8 cellular contexts compared by ENCODE assay signal in the genomic region with DNA sequence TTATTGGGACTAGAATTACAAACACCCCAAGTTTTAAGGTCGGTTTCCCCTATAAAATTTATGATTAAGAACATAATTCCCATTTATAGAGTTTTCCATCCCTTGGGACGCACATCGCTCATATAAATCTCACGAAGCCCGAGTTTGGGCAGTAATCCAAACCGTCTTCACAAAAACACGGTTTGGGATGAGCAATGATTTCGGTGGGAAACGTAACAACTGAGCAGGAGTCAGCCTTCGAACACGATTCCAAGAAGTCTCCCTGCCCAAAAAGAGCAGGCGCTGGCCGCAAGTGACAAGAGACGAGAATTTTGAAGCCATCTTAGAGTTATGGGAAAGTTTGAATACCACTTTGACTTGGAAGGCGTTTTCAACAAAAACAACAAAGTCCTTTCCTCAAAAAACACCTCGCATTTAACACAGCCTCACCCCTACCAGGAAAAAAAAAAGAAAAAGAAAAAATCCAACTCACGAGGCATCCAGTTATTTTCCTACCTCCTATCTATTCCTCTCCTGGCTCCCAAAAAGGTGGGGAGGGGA. TPM values are rescaled to one million over a fixed set of nuclear protein-coding genes. Genes with fewer than 3 reads are reported as not detected.
A peak's percentile ranks its signal among the peaks of the same experiment; 100 is the strongest.
DNase-seq lines count a peak whose midpoint lies in the region; ATAC-seq, FAIRE-seq and TF ChIP-seq lines count a peak whose summit lies in the region.

No MANE protein-coding gene starts in this region.

- peaks cover 10 to 17% of the 10 kb centered on the region in 2 experiments for H3K4me1 ChIP-seq in K562 (replicated peaks in 1 of 2; ENCODE audit: control insufficient read depth in 2 of 2, insufficient read depth in 2 of 2, low read length in 2 of 2)
- H3K4me1 ChIP-seq in left lung: peaks cover 0 to 37% of the 10 kb centered on the region in 2 donors
- H3K4me1 ChIP-seq in testis: peaks cover 22% of the 10 kb centered on the region

- TF ChIP-seq CTCF in AG10803 (conservative IDR thresholded peaks at IDR 0.05; ENCODE audit: low read length) (no peak), K562 (IDR thresholded peaks at IDR 0.05 in 2 of 3, conservative IDR thresholded peaks at IDR 0.05 in 1 of 3; ENCODE audit: insufficient read depth in 2 of 3, low read depth in 1 of 3, low read length in 3 of 3) (no peak), left lung (IDR thresholded peaks at IDR 0.05) (no peak), testis (IDR thresholded peaks at IDR 0.05) (no peak)

- TF ChIP-seq POLR2A in K562 (conservative IDR thresholded peaks at IDR 0.05): no peak
- no peak for TF ChIP-seq POLR2A in testis (IDR thresholded peaks at IDR 0.05)

- POLR2A ChIA-PET in K562 (lab: Yijun Ruan, JAX): no interaction called here

- no peak for ATAC-seq in K562
- no peak for ATAC-seq in left lung
- ATAC-seq in GM19455 (IDR thresholded peaks at IDR 0.05; ENCODE audit: unreplicated experiment): no peak
- no peak for ATAC-seq in HG02798 (IDR thresholded peaks at IDR 0.05; ENCODE audit: poor library complexity, unreplicated experiment)

- in situ Hi-C loops in K562 (cut with MboI): no loop called here

- peak; percentile 44 for FAIRE-seq in K562 (lab: Jason Lieb, UNC)

- H3K27ac ChIP-seq in K562 (ENCODE audit: extremely low read depth, low read depth, low read length): peak overlapping the region; percentile 85
- H3K27ac ChIP-seq in left lung: peak overlapping the region; percentile 90
- H3K27ac ChIP-seq in testis: peak overlapping the region; percentile 84 to 97

- intact Hi-C loops in K562 (cut with micrococcal nuclease): no loop called here
- intact Hi-C loops in left lung (cut with DNase I): no loop called here
- intact Hi-C loops in testis (cut with DNase I; ENCODE audit: low total_unique reads): no loop called here

- peak overlapping the region; percentile 77 for H3K4me2 ChIP-seq in K562 (ENCODE audit: insufficient read depth, low read length)

- peaks cover 41% of the 10 kb centered on the region for H3K79me2 ChIP-seq in K562 (ENCODE audit: control insufficient read depth, insufficient read depth, low read length)

- CTCF ChIA-PET in K562 (lab: Yijun Ruan, JAX; ENCODE audit: low intra/inter-chr PET ratio): no interaction called here

- H2AFZ ChIP-seq in K562 (ENCODE audit: low read depth, low read length): peak overlapping the region; percentile 77

- no peak for TF ChIP-seq RAD21 in K562 (CRISPR knock-in tag; conservative IDR thresholded peaks at IDR 0.05 in 1 of 2, IDR thresholded peaks at IDR 0.05 in 1 of 2)

- 11% methylated on average over 16 of the region's 17 CpGs for WGBS in K562 (ENCODE audit: insufficient coverage, low coverage, missing lambda C conversion rate)
- WGBS in testis, 2 donors: 2 to 6% methylated on average over 17 of the region's 17 CpGs

- no peaks in the 10 kb centered on the region for H3K9me1 ChIP-seq in K562 (ENCODE audit: control insufficient read depth, insufficient read depth, low read length)

- no peaks in the 10 kb centered on the region for H4K20me1 ChIP-seq in K562 (replicated peaks; ENCODE audit: control insufficient read depth, insufficient read depth, low read length)

- H3K36me3 ChIP-seq in K562 (ENCODE audit: control insufficient read depth, insufficient read depth, low read length): peaks cover 24% of the 10 kb centered on the region; the same call in 2 of the 3 replicates
- peaks cover 0 to 3% of the 10 kb centered on the region in 2 donors for H3K36me3 ChIP-seq in left lung
- H3K36me3 ChIP-seq in testis (ENCODE audit: low read depth, missing control alignments): no peaks in the 10 kb centered on the region

- no peaks in the 10 kb centered on the region for H3K9me3 ChIP-seq in K562 (replicated peaks; ENCODE audit: control insufficient read depth, insufficient read depth, low read depth, low read length)
- no peaks in the 10 kb centered on the region for H3K9me3 ChIP-seq in left lung
- H3K9me3 ChIP-seq in testis: no peaks in the 10 kb centered on the region

- DNase-seq in AG10803 (ENCODE audit: low read depth): peak; percentile 74
- DNase-seq in HT-29 (ENCODE audit: low spot score): peak; percentile 7
- DNase-seq in K562 (ENCODE audit: extremely low read depth in 1 of 4, low spot score in 3 of 4): peak in 1 of 4 experiments; percentile 47
- DNase-seq in left lung: no peak
- peak; percentile 53 for DNase-seq in testis
- DNase-seq in NCI-H510A (lab: John Stamatoyannopoulos, UW): no peak

- no peak for TF ChIP-seq EP300 in K562 (IDR thresholded peaks at IDR 0.05; ENCODE audit: low read length)

- H3K9ac ChIP-seq in K562 (ENCODE audit: insufficient read depth in 1 of 2, low read depth in 2 of 2, low read length in 2 of 2): peak overlapping the region; percentile 76 to 82; a peak in 3 of 4 replicates

- peak overlapping the region; percentile 73 for H3K4me3 ChIP-seq in AG10803 (ENCODE audit: low read length)
- peak overlapping the region; percentile 88 for H3K4me3 ChIP-seq in K562
- peak overlapping the region; percentile 49 to 64 for H3K4me3 ChIP-seq in left lung
- H3K4me3 ChIP-seq in testis: peak overlapping the region; percentile 67 to 90

- BruUV-seq in K562 (replicated peaks; lab: Mats Ljungman, UMichigan): no TSS peak

- H3K27me3 ChIP-seq in K562 (ENCODE audit: control insufficient read depth in 2 of 2, insufficient read depth in 2 of 2, low read length in 2 of 2) (peaks cover 0 to 2% of the 10 kb centered on the region in 2 experiments; a peak in 2 of 5 replicates), left lung (peaks cover 3 to 5% of the 10 kb centered on the region in 2 donors), testis (no peaks in the 10 kb centered on the region)

TF ChIP-seq in K562, 482 proteins besides CTCF, POLR2A, EP300 and RAD21 (continues in another document):
- TF ChIP-seq ETV6 (IDR thresholded peaks at IDR 0.05; ENCODE audit: borderline replicate concordance in 1 of 2, low read depth in 2 of 2, low read length in 1 of 2) (no peak), ETV6 (CRISPR knock-in tag; IDR thresholded peaks at IDR 0.05; ENCODE audit: borderline replicate concordance) (no peak), LARP7 (IDR thresholded peaks at IDR 0.05) (no peak), HNRNPUL1 (IDR thresholded peaks at IDR 0.05; ENCODE audit: low read length) (no peak), ZNF507 (tag; conservative IDR thresholded peaks at IDR 0.05) (no peak), TAF9B (IDR thresholded peaks at IDR 0.05; ENCODE audit: partially characterized antibody) (no peak)
- TF ChIP-seq, protein P1, sequence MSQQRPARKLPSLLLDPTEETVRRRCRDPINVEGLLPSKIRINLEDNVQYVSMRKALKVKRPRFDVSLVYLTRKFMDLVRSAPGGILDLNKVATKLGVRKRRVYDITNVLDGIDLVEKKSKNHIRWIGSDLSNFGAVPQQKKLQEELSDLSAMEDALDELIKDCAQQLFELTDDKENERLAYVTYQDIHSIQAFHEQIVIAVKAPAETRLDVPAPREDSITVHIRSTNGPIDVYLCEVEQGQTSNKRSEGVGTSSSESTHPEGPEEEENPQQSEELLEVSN (IDR thresholded peaks at IDR 0.05; ENCODE audit: borderline replicate concordance in 1 of 2, extremely low read depth in 1 of 2, insufficient read depth in 1 of 2, insufficient read length in 1 of 2, low read depth in 1 of 2, low read length in 1 of 2, poor library complexity in 1 of 2, severe bottlenecking in 1 of 2): peak in 1 of 2 experiments; percentile 61

RNA-seq across cellular contexts. Expression of a gene that starts 1.7 kb away (rescaled TPM):
- total RNA-seq in HT-29 (2014; rRNA removed; shearing (Covaris generic)): 53.8 and 58.8 TPM in 2 replicates
- 23.7 and 27.5 TPM in 2 replicates for total RNA-seq in K562 (2011; cell fraction: chromatin; rRNA removed; ENCODE audit: low replicate concordance)
- 15.1 and 22.0 TPM in 2 replicates for total RNA-seq in K562 (2011; cell fraction: nucleolus; rRNA removed)
- total RNA-seq in K562 (2011; cell fraction: nucleoplasm; rRNA removed): 25.2 and 36.9 TPM in 2 replicates
- total RNA-seq in K562 (2014; rRNA removed) (35.5 and 35.7 TPM in 2 replicates), K562 (2014; rRNA removed; fragmentation: Illumina TruSeq; extraction: Trizol) (41.8 and 51.1 TPM in 2 replicates), K562 (2015; rRNA removed; fragmentation: Illumina TruSeq; extraction: Trizol) (40.9 TPM in 2 replicates), K562 (2021) (39.9 and 45.3 TPM in 2 replicates), left lung (10 to 100 TPM; 33.3 to 34.8 TPM), testis (10 to 100 TPM; 31.1 to 41.7 TPM)
- polyA plus RNA-seq in K562 (2011; rRNA removed) (63.4 and 82.8 TPM in 2 replicates), K562 (2014; fragmentation: Illumina TruSeq; extraction: Trizol) (79.9 and 83.2 TPM in 2 replicates), K562 (2014; fragmentation: Nextera tagmentation; extraction: Ambion mirVana) (10 to 100 TPM; 14.7 to 15.9 TPM), K562 (2014; rRNA removed) (48.3 and 48.5 TPM in 2 replicates), testis (ENCODE audit: insufficient read depth, low read depth, low replicate concordance) (48.3 TPM)
- 32.9 and 42.2 TPM in 2 replicates for polyA plus RNA-seq in K562 (2011; cell fraction: cytosol; rRNA removed)
- 29.2 and 32.9 TPM in 2 replicates for polyA plus RNA-seq in K562 (2011; cell fraction: nucleus; rRNA removed)
- 30.0 and 41.3 TPM in 2 replicates for polyA plus RNA-seq in K562 (2012)
- 91.6 and 99.5 TPM in 2 replicates for polyA minus RNA-seq in K562 (2011; rRNA and poly(A)+ RNA removed)
- 38.2 and 38.6 TPM in 2 replicates for polyA minus RNA-seq in K562 (2011; cell fraction: cytosol; rRNA and poly(A)+ RNA removed)
- polyA minus RNA-seq in K562 (2011; cell fraction: nucleus; rRNA and poly(A)+ RNA removed): 6.6 and 14.6 TPM in 2 replicates

RNA-seq across cellular contexts. Expression of a gene that starts 46.5 kb away (rescaled TPM):
- 4.6 and 6.0 TPM in 2 replicates for total RNA-seq in HT-29 (2014; rRNA removed; shearing (Covaris generic))
- total RNA-seq in K562 (2011; cell fraction: chromatin; rRNA removed; ENCODE audit: low replicate concordance): 2.6 and 4.8 TPM in 2 replicates
- total RNA-seq in K562 (2011; cell fraction: nucleolus; rRNA removed): 1.1 and 1.8 TPM in 2 replicates
- total RNA-seq in K562 (2011; cell fraction: nucleoplasm; rRNA removed): 2.4 and 2.8 TPM in 2 replicates
- total RNA-seq in K562 (2014; rRNA removed): 3.7 and 3.8 TPM in 2 replicates
- total RNA-seq in K562 (2014; rRNA removed; fragmentation: Illumina TruSeq; extraction: Trizol): 4.0 and 4.4 TPM in 2 replicates
- total RNA-seq in K562 (2015; rRNA removed; fragmentation: Illumina TruSeq; extraction: Trizol): 5.4 and 6.1 TPM in 2 replicates
- total RNA-seq in K562 (2021): 4.9 and 5.2 TPM in 2 replicates
- polyA plus RNA-seq in K562 (2011; rRNA removed): 5.7 and 6.1 TPM in 2 replicates
- polyA plus RNA-seq in K562 (2011; cell fraction: cytosol; rRNA removed): 4.8 and 5.3 TPM in 2 replicates
- polyA plus RNA-seq in K562 (2011; cell fraction: nucleus; rRNA removed): 2.5 and 3.2 TPM in 2 replicates
- polyA plus RNA-seq in K562 (2012): 7.6 and 14.7 TPM in 2 replicates
- 5.8 and 6.5 TPM in 2 replicates for polyA plus RNA-seq in K562 (2014; fragmentation: Illumina TruSeq; extraction: Trizol)
- 1 to 10 TPM; 6.3 to 6.9 TPM for polyA plus RNA-seq in K562 (2014; fragmentation: Nextera tagmentation; extraction: Ambion mirVana)
- polyA plus RNA-seq in K562 (2014; rRNA removed): 4.2 and 6.2 TPM in 2 replicates
- 2.0 and 2.5 TPM in 2 replicates for polyA minus RNA-seq in K562 (2011; rRNA and poly(A)+ RNA removed)
- polyA minus RNA-seq in K562 (2011; cell fraction: cytosol; rRNA and poly(A)+ RNA removed): 1.0 and 2.8 TPM in 2 replicates
- 0.81 and 1.00 TPM in 2 replicates for polyA minus RNA-seq in K562 (2011; cell fraction: nucleus; rRNA and poly(A)+ RNA removed)
- total RNA-seq in left lung: 10 to 100 TPM; 26.4 to 46.9 TPM
- total RNA-seq in testis: 10 to 100 TPM; 27.2 to 33.1 TPM
- polyA plus RNA-seq in testis (ENCODE audit: insufficient read depth, low read depth, low replicate concordance): 31.1 TPM

Comparison
In these comparisons a context has a peak if more than half of its experiments do, and no peak if none do; other contexts are left out.
1. DNase-seq: peak in AG10803 (single experiment), HT-29 (single experiment) and testis (single experiment); none in left lung (0 of 2) and NCI-H510A (single experiment).
2. Peak in every context shown above with its lines, with median percentiles within 50 percentile points of each other: H3K4me3 ChIP-seq and H3K27ac ChIP-seq.